In genomic region chr20:26167499-26167898, GRCh38 we compare ENCODE assay signal across 19 cellular contexts.
A peak's percentile ranks its signal among the peaks of the same experiment; 100 is the strongest.
DNase-seq lines count a peak whose midpoint lies in the region; ATAC-seq, FAIRE-seq and TF ChIP-seq lines count a peak whose summit lies in the region.
"Had no signal": no experiment of that assay in that cellular context is flagged by ENCODE, and none has a peak within 500 bp of the region (broad histone marks: within the 10 kb centered on the region; RNA-seq: fewer than 3 reads in every experiment).

No MANE protein-coding gene starts in this region.

- H3K36me3 ChIP-seq in HepG2 (replicated peaks in 1 of 2; ENCODE audit: control insufficient read depth in 1 of 2, insufficient read depth in 2 of 2, low read length in 2 of 2) = no peaks in the 10 kb centered on the region
- H3K36me3 ChIP-seq: colonic mucosa, suprapubic skin had no signal

- in situ Hi-C loops in HepG2 (cut with HindIII; ENCODE audit: extremely low pct_ligation_motif_present, low pct_unique_long_range_greater_than_20kb) = no loop called here

- intact Hi-C loops in activated naive CD4-positive, alpha-beta T cell treated with anti-CD3 and anti-CD28 coated beads for 36 hours (cut with micrococcal nuclease) = no loop called here
- intact Hi-C loops in HepG2 (cut with micrococcal nuclease; ENCODE audit: unreplicated experiment) = no loop called here

- TF ChIP-seq CTCF in chondrocyte (IDR thresholded peaks at IDR 0.05) (no peak), HepG2 (CRISPR knock-in tag; IDR thresholded peaks at IDR 0.05) (no peak)

- no peaks in the 10 kb centered on the region for H3K27me3 Mint-ChIP-seq in chondrocyte (ENCODE audit: low read depth)
- no peaks in the 10 kb centered on the region for H3K27me3 Mint-ChIP-seq in activated naive CD4-positive, alpha-beta T cell treated with anti-CD3 and anti-CD28 coated beads for 36 hours (ENCODE audit: low read depth)
- H3K27me3 Mint-ChIP-seq: activated naive CD8-positive, alpha-beta T cell; IgD-negative memory B cell had no signal

- no peak for FAIRE-seq in HepG2 (lab: Jason Lieb, UNC)

- H3K4me2 ChIP-seq in HepG2 (ENCODE audit: low read depth, low read length) = no peak overlapping the region

- H3K79me2 ChIP-seq in HepG2 (ENCODE audit: insufficient read depth, low read length) = no peaks in the 10 kb centered on the region

- no peak for TF ChIP-seq EP300 in HepG2 (IDR thresholded peaks at IDR 0.05; ENCODE audit: low read depth in 2 of 2, low read length in 2 of 2)
- no peak for TF ChIP-seq EP300 in HepG2 (CRISPR knock-in tag; IDR thresholded peaks at IDR 0.05; ENCODE audit: borderline replicate concordance)

- H2AFZ ChIP-seq in HepG2 (ENCODE audit: low read length) = no peak overlapping the region

- CTCF ChIA-PET in activated naive CD4-positive, alpha-beta T cell treated with anti-CD3 and anti-CD28 coated beads for 36 hours (lab: Charles Lee) = no interaction called here
- CTCF ChIA-PET in HepG2 (lab: Yijun Ruan, JAX; ENCODE audit: low intra/inter-chr PET ratio, low total read pairs) = no interaction called here

- ATAC-seq in GM19397 (IDR thresholded peaks at IDR 0.05; ENCODE audit: unreplicated experiment) (no peak), HepG2 (no peak)
- ATAC-seq: activated CD4-positive, alpha-beta T cell treated with anti-CD3 and anti-CD28 coated beads for 36 hours; left ventricle myocardium superior; naive thymus-derived CD8-positive, alpha-beta T cell had no signal

- H3K4me1 Mint-ChIP-seq in chondrocyte (ENCODE audit: low read depth) = peaks cover 71% of the 10 kb centered on the region
- no peaks in the 10 kb centered on the region for H3K4me1 Mint-ChIP-seq in activated naive CD4-positive, alpha-beta T cell treated with anti-CD3 and anti-CD28 coated beads for 36 hours (ENCODE audit: low read depth)
- H3K4me1 Mint-ChIP-seq: activated CD4-positive, alpha-beta T cell treated with anti-CD3 and anti-CD28 coated beads for 36 hours; IgD-negative memory B cell; naive thymus-derived CD8-positive, alpha-beta T cell had no signal

- no peaks in the 10 kb centered on the region for H3K27me3 ChIP-seq in HepG2 (ENCODE audit: control insufficient read depth in 1 of 2, insufficient read depth in 2 of 2, low read length in 2 of 2)
- H3K27me3 ChIP-seq: colonic mucosa, suprapubic skin had no signal

- 23% methylated on average over 2 of the region's 2 CpGs for WGBS in HepG2 (ENCODE audit: low lambda C conversion rate)

- POLR2A ChIA-PET in HepG2 (lab: Yijun Ruan, JAX) = no interaction called here

- no peak for TF ChIP-seq POLR2A in HepG2 (IDR thresholded peaks at IDR 0.05; ENCODE audit: insufficient read depth in 1 of 2, low read depth in 2 of 2, low read length in 2 of 2)

- H3K9ac ChIP-seq in HepG2 (ENCODE audit: insufficient read depth, low read depth, low read length) = no peak overlapping the region

- no peak overlapping the region for H3K4me3 Mint-ChIP-seq in chondrocyte (ENCODE audit: unreplicated experiment)
- no peak overlapping the region for H3K4me3 Mint-ChIP-seq in activated naive CD4-positive, alpha-beta T cell treated with anti-CD3 and anti-CD28 coated beads for 36 hours
- H3K4me3 Mint-ChIP-seq: activated CD4-positive, alpha-beta T cell treated with anti-CD3 and anti-CD28 coated beads for 36 hours; activated naive CD8-positive, alpha-beta T cell; IgD-negative memory B cell; naive thymus-derived CD8-positive, alpha-beta T cell; T-helper 2 cell treated with Interferon-gamma antibody and Interleukin-4, amounts not matched to agents 5 μg/mL and 100 μg/mL, for 36 hours had no signal

- H3K4me1 ChIP-seq in HepG2 (ENCODE audit: insufficient read depth, low read length) = no peaks in the 10 kb centered on the region
- H3K4me1 ChIP-seq: colonic mucosa, suprapubic skin had no signal

- BruUV-seq in HepG2 (replicated peaks; lab: Mats Ljungman, UMichigan) = no TSS peak

- H3K9me3 Mint-ChIP-seq in chondrocyte (ENCODE audit: low read depth) = no peaks in the 10 kb centered on the region
- H3K9me3 Mint-ChIP-seq in activated naive CD4-positive, alpha-beta T cell treated with anti-CD3 and anti-CD28 coated beads for 36 hours = no peaks in the 10 kb centered on the region
- H3K9me3 Mint-ChIP-seq: IgD-negative memory B cell; naive thymus-derived CD8-positive, alpha-beta T cell; T-helper 2 cell treated with Interferon-gamma antibody and Interleukin-4, amounts not matched to agents 5 μg/mL and 100 μg/mL, for 36 hours had no signal

- no peak overlapping the region for H3K4me3 ChIP-seq in HepG2 (replicated peaks in 1 of 3; ENCODE audit: insufficient read depth in 1 of 3, low read depth in 2 of 3, low read length in 3 of 3)
- H3K4me3 ChIP-seq: colonic mucosa, suprapubic skin had no signal

- no peak overlapping the region for H3K27ac ChIP-seq in HepG2 (ENCODE audit: extremely low read length, insufficient read depth, low read length)
- H3K27ac ChIP-seq: colonic mucosa, suprapubic skin had no signal

- no peaks in the 10 kb centered on the region for H3K36me3 Mint-ChIP-seq in chondrocyte (ENCODE audit: low read depth)
- no peaks in the 10 kb centered on the region for H3K36me3 Mint-ChIP-seq in activated naive CD4-positive, alpha-beta T cell treated with anti-CD3 and anti-CD28 coated beads for 36 hours (ENCODE audit: low read depth)
- H3K36me3 Mint-ChIP-seq: IgD-negative memory B cell; naive thymus-derived CD8-positive, alpha-beta T cell had no signal

- no peak for TF ChIP-seq RAD21 in HepG2 (CRISPR knock-in tag; IDR thresholded peaks at IDR 0.05)

- no peaks in the 10 kb centered on the region for H4K20me1 ChIP-seq in HepG2 (ENCODE audit: insufficient read depth, low read length)

- H3K9me3 ChIP-seq in HepG2 (ENCODE audit: low read length) = no peaks in the 10 kb centered on the region
- H3K9me3 ChIP-seq: colonic mucosa, suprapubic skin had no signal

- H3K27ac Mint-ChIP-seq in chondrocyte (ENCODE audit: unreplicated experiment) = peak overlapping the region; percentile 81
- no peak overlapping the region for H3K27ac Mint-ChIP-seq in activated naive CD4-positive, alpha-beta T cell treated with anti-CD3 and anti-CD28 coated beads for 36 hours
- H3K27ac Mint-ChIP-seq: activated CD4-positive, alpha-beta T cell treated with anti-CD3 and anti-CD28 coated beads for 36 hours; activated naive CD8-positive, alpha-beta T cell; IgD-negative memory B cell; naive thymus-derived CD8-positive, alpha-beta T cell; T-helper 2 cell treated with Interferon-gamma antibody and Interleukin-4, amounts not matched to agents 5 μg/mL and 100 μg/mL, for 36 hours had no signal

- DNase-seq in AG08396 (ENCODE audit: low spot score) = peak; percentile 1
- peak; percentile 75 for DNase-seq in M059J (ENCODE audit: low read depth)
- no peak for DNase-seq in chondrocyte (ENCODE audit: low spot score)
- peak; percentile 9 for DNase-seq in left kidney (ENCODE audit: low read depth, low spot score)
- DNase-seq in NCI-H1436 (lab: John Stamatoyannopoulos, UW) = no peak
- DNase-seq in activated naive CD4-positive, alpha-beta T cell treated with anti-CD3 and anti-CD28 coated beads for 36 hours = no peak
- DNase-seq in HepG2 (ENCODE audit: low spot score) = no peak
- DNase-seq: activated CD4-positive, alpha-beta T cell treated with anti-CD3 and anti-CD28 coated beads for 36 hours; Calu3; colonic mucosa; hypothalamus; left ventricle myocardium superior; naive thymus-derived CD8-positive, alpha-beta T cell; SHP77 had no signal

TF ChIP-seq in HepG2, 621 proteins besides CTCF, POLR2A, EP300 and RAD21 (continues in another document):
- TF ChIP-seq LBX2 (CRISPR knock-in tag; IDR thresholded peaks at IDR 0.05; ENCODE audit: borderline replicate concordance) = no peak
- TF ChIP-seq ZKSCAN5 (CRISPR knock-in tag; IDR thresholded peaks at IDR 0.05) = no peak
- no peak for TF ChIP-seq NR2F6 (IDR thresholded peaks at IDR 0.05)
- no peak for TF ChIP-seq NR2F6 (CRISPR knock-in tag; IDR thresholded peaks at IDR 0.05)
- TF ChIP-seq ZBTB7A (CRISPR knock-in tag; IDR thresholded peaks at IDR 0.05) = no peak
- no peak for TF ChIP-seq FOXC1 (CRISPR knock-in tag; IDR thresholded peaks at IDR 0.05; ENCODE audit: borderline replicate concordance)
- no peak for TF ChIP-seq ZSCAN31 (CRISPR knock-in tag; IDR thresholded peaks at IDR 0.05; ENCODE audit: low read depth)
- no peak for TF ChIP-seq SAFB2 (CRISPR knock-in tag; IDR thresholded peaks at IDR 0.05; ENCODE audit: borderline replicate concordance, low read depth)
- no peak for TF ChIP-seq TFE3 (CRISPR knock-in tag; IDR thresholded peaks at IDR 0.05)
- no peak for TF ChIP-seq KAT7 (CRISPR knock-in tag; IDR thresholded peaks at IDR 0.05; ENCODE audit: borderline replicate concordance)
- no peak for TF ChIP-seq FOXO1 (CRISPR knock-in tag; IDR thresholded peaks at IDR 0.05)
- TF ChIP-seq RBFOX2 (IDR thresholded peaks at IDR 0.05; ENCODE audit: low read depth, low read length) = no peak
- no peak for TF ChIP-seq ZFP90 (CRISPR knock-in tag; IDR thresholded peaks at IDR 0.05; ENCODE audit: borderline replicate concordance)

Comparison
In these comparisons a context has a peak if more than half of its experiments do, and no peak if none do; other contexts are left out.
1. DNase-seq: peak in AG08396 (single experiment), M059J (single experiment) and left kidney (single experiment); none in chondrocyte (single experiment), NCI-H1436 (single experiment), activated naive CD4-positive, alpha-beta T cell treated with anti-CD3 and anti-CD28 coated beads for 36 hours (single experiment) and HepG2 (single experiment).